In genomic region chr1:58447891-58448290, GRCh38 we compare ENCODE assay signal across 29 cellular contexts.
DNase-seq lines count a peak whose midpoint lies in the region; ATAC-seq and TF ChIP-seq lines count a peak whose summit lies in the region.
"Had no signal": no experiment of that assay in that cellular context is flagged by ENCODE, and none has a peak within 500 bp of the region (broad histone marks: within the 10 kb centered on the region; RNA-seq: fewer than 3 reads in every experiment).

No MANE protein-coding gene starts in this region.

- no peak overlapping the region for H3K4me3 Mint-ChIP-seq in stimulated activated effector memory CD8-positive, alpha-beta T cell treated with anti-CD3 and anti-CD28 coated beads, Interleukin-12 subunit alpha, Interleukin-12 subunit beta, amount 100 ng/mL, for 72 hours
- no peak overlapping the region for H3K4me3 Mint-ChIP-seq in activated CD8-positive, alpha-beta T cell treated with anti-CD3 and anti-CD28 coated beads, Interleukin-2, amount 10 ng/mL, durations not matched to agents 7 days and 5 days
- H3K4me3 Mint-ChIP-seq: activated CD4-positive, alpha-beta T cell treated with anti-CD3 and anti-CD28 coated beads, Interleukin-2, amount 10 ng/mL, durations not matched to agents 7 days and 5 days; activated T-cell treated with anti-CD3 and anti-CD28 coated beads, Interleukin-2, amount 50 U/mL, for 4 hours; CD4-positive, alpha-beta memory T cell; IgD-negative memory B cell; stimulated activated memory B cell treated with anti-CD40 and anti-IgM and Interleukin-4, amounts not matched to agents 10 μg/mL and 1 μg/mL and 100 μg/mL, for 72 hours had no signal

- no peaks in the 10 kb centered on the region for H4K20me1 ChIP-seq in mammary epithelial cell (ENCODE audit: insufficient read depth, low read length)

- in situ Hi-C loops in mammary epithelial cell (cut with MboI; ENCODE audit: low sequenced_read_pairs in 2 of 2) = no loop called here

- BruUV-seq in mammary epithelial cell (replicated peaks; lab: Mats Ljungman, UMichigan) = no TSS peak

- no peaks in the 10 kb centered on the region for H3K27me3 Mint-ChIP-seq in activated CD8-positive, alpha-beta T cell treated with anti-CD3 and anti-CD28 coated beads, Interleukin-2, amount 10 ng/mL, durations not matched to agents 7 days and 5 days (ENCODE audit: low read depth)
- H3K27me3 Mint-ChIP-seq: IgD-negative memory B cell; stimulated activated memory B cell treated with anti-CD40 and anti-IgM and Interleukin-4, amounts not matched to agents 10 μg/mL and 1 μg/mL and 100 μg/mL, for 72 hours had no signal

- H3K4me2 ChIP-seq in mammary epithelial cell (ENCODE audit: insufficient read depth, low read depth, low read length) = no peak overlapping the region

- no peaks in the 10 kb centered on the region for H3K36me3 Mint-ChIP-seq in stimulated activated effector memory CD8-positive, alpha-beta T cell treated with anti-CD3 and anti-CD28 coated beads, Interleukin-12 subunit alpha, Interleukin-12 subunit beta, amount 100 ng/mL, for 72 hours
- no peaks in the 10 kb centered on the region for H3K36me3 Mint-ChIP-seq in activated CD8-positive, alpha-beta T cell treated with anti-CD3 and anti-CD28 coated beads, Interleukin-2, amount 10 ng/mL, durations not matched to agents 7 days and 5 days (ENCODE audit: low read depth)

- no peaks in the 10 kb centered on the region for H3K36me3 ChIP-seq in mammary epithelial cell (ENCODE audit: insufficient read depth, low read length)
- H3K36me3 ChIP-seq: adrenal gland, ovary, suprapubic skin had no signal

- WGBS in mammary epithelial cell (ENCODE audit: low coverage, missing lambda C conversion rate) = 5% methylated on average over 2 of the region's 2 CpGs

- TF ChIP-seq CTCF in mammary epithelial cell (conservative IDR thresholded peaks at IDR 0.05 in 1 of 2, IDR thresholded peaks at IDR 0.05 in 1 of 2; ENCODE audit: extremely low read depth in 1 of 2, insufficient read depth in 1 of 2, low read depth in 1 of 2, low read length in 2 of 2) = no peak

- dilution Hi-C loops in mammary epithelial cell (cut with HindIII; ENCODE audit: low sequenced_read_pairs) = no loop called here

- H3K9me3 Mint-ChIP-seq in stimulated activated effector memory CD8-positive, alpha-beta T cell treated with anti-CD3 and anti-CD28 coated beads, Interleukin-12 subunit alpha, Interleukin-12 subunit beta, amount 100 ng/mL, for 72 hours = no peaks in the 10 kb centered on the region
- H3K9me3 Mint-ChIP-seq in activated CD8-positive, alpha-beta T cell treated with anti-CD3 and anti-CD28 coated beads, Interleukin-2, amount 10 ng/mL, durations not matched to agents 7 days and 5 days (ENCODE audit: insufficient read depth) = no peaks in the 10 kb centered on the region
- H3K9me3 Mint-ChIP-seq: activated CD4-positive, alpha-beta T cell treated with anti-CD3 and anti-CD28 coated beads, Interleukin-2, amount 10 ng/mL, durations not matched to agents 7 days and 5 days; activated T-cell treated with anti-CD3 and anti-CD28 coated beads, Interleukin-2, amount 50 U/mL, for 4 hours; CD4-positive, alpha-beta memory T cell; IgD-negative memory B cell; stimulated activated memory B cell treated with anti-CD40 and anti-IgM and Interleukin-4, amounts not matched to agents 10 μg/mL and 1 μg/mL and 100 μg/mL, for 72 hours had no signal

- H3K27me3 ChIP-seq in mammary epithelial cell (ENCODE audit: insufficient read depth, low read length) = no peaks in the 10 kb centered on the region
- H3K27me3 ChIP-seq: adrenal gland, ovary, suprapubic skin had no signal

- no peaks in the 10 kb centered on the region for H3K79me2 ChIP-seq in mammary epithelial cell (ENCODE audit: insufficient read depth, low read length)

- POLR2A ChIA-PET in activated CD8-positive, alpha-beta T cell treated with anti-CD3 and anti-CD28 coated beads, Interleukin-2, amount 10 ng/mL, durations not matched to agents 7 days and 5 days (lab: Charles Lee) = no interaction called here

- CTCF ChIA-PET in mammary epithelial cell (lab: Charles Lee; ENCODE audit: low non-redundant PET) = no interaction called here
- CTCF ChIA-PET in activated CD8-positive, alpha-beta T cell treated with anti-CD3 and anti-CD28 coated beads, Interleukin-2, amount 10 ng/mL, durations not matched to agents 7 days and 5 days (lab: Charles Lee) = no interaction called here

- intact Hi-C loops in mammary epithelial cell (cut with micrococcal nuclease) = no loop called here

- ATAC-seq in stimulated activated effector memory CD8-positive, alpha-beta T cell treated with anti-CD3 and anti-CD28 coated beads, Interleukin-12 subunit alpha, Interleukin-12 subunit beta, amount 100 ng/mL, for 72 hours = no peak
- no peak for ATAC-seq in activated CD8-positive, alpha-beta T cell treated with anti-CD3 and anti-CD28 coated beads, Interleukin-2, amount 10 ng/mL, durations not matched to agents 7 days and 5 days
- no peak for ATAC-seq in HG03457 (IDR thresholded peaks at IDR 0.05; ENCODE audit: unreplicated experiment)
- ATAC-seq: activated T-cell treated with anti-CD3 and anti-CD28 coated beads, Interleukin-2, amount 50 U/mL, for 4 hours; Panc1; right cardiac atrium; stimulated activated memory B cell treated with anti-CD40 and anti-IgM and Interleukin-4, amounts not matched to agents 10 μg/mL and 1 μg/mL and 100 μg/mL, for 72 hours had no signal

- no peaks in the 10 kb centered on the region for H3K4me1 ChIP-seq in mammary epithelial cell (ENCODE audit: insufficient read depth, low read length)
- H3K4me1 ChIP-seq: suprapubic skin had no signal

- no peak overlapping the region for H3K4me3 ChIP-seq in mammary epithelial cell (replicated peaks in 1 of 3; ENCODE audit: insufficient read depth in 1 of 3, low read depth in 2 of 3, low read length in 3 of 3)
- H3K4me3 ChIP-seq: adrenal gland, ovary, suprapubic skin had no signal

- H3K27ac Mint-ChIP-seq in stimulated activated effector memory CD8-positive, alpha-beta T cell treated with anti-CD3 and anti-CD28 coated beads, Interleukin-12 subunit alpha, Interleukin-12 subunit beta, amount 100 ng/mL, for 72 hours = no peak overlapping the region
- H3K27ac Mint-ChIP-seq in activated CD8-positive, alpha-beta T cell treated with anti-CD3 and anti-CD28 coated beads, Interleukin-2, amount 10 ng/mL, durations not matched to agents 7 days and 5 days = no peak overlapping the region
- H3K27ac Mint-ChIP-seq: activated CD4-positive, alpha-beta T cell treated with anti-CD3 and anti-CD28 coated beads, Interleukin-2, amount 10 ng/mL, durations not matched to agents 7 days and 5 days; CD4-positive, alpha-beta memory T cell; stimulated activated memory B cell treated with anti-CD40 and anti-IgM and Interleukin-4, amounts not matched to agents 10 μg/mL and 1 μg/mL and 100 μg/mL, for 72 hours had no signal

- H3K9ac ChIP-seq in mammary epithelial cell (ENCODE audit: insufficient read depth, low read length) = no peak overlapping the region

- no peak overlapping the region for H3K27ac ChIP-seq in mammary epithelial cell (ENCODE audit: insufficient read depth, low read depth, low read length)
- H3K27ac ChIP-seq: adrenal gland, epithelial cell of prostate, ovary, suprapubic skin had no signal

- H3K4me1 Mint-ChIP-seq in stimulated activated effector memory CD8-positive, alpha-beta T cell treated with anti-CD3 and anti-CD28 coated beads, Interleukin-12 subunit alpha, Interleukin-12 subunit beta, amount 100 ng/mL, for 72 hours = no peaks in the 10 kb centered on the region
- no peaks in the 10 kb centered on the region for H3K4me1 Mint-ChIP-seq in activated CD8-positive, alpha-beta T cell treated with anti-CD3 and anti-CD28 coated beads, Interleukin-2, amount 10 ng/mL, durations not matched to agents 7 days and 5 days (ENCODE audit: low read depth)
- H3K4me1 Mint-ChIP-seq: activated CD4-positive, alpha-beta T cell treated with anti-CD3 and anti-CD28 coated beads, Interleukin-2, amount 10 ng/mL, durations not matched to agents 7 days and 5 days; CD4-positive, alpha-beta memory T cell; IgD-negative memory B cell; stimulated activated memory B cell treated with anti-CD40 and anti-IgM and Interleukin-4, amounts not matched to agents 10 μg/mL and 1 μg/mL and 100 μg/mL, for 72 hours had no signal

- no peaks in the 10 kb centered on the region for H3K9me3 ChIP-seq in mammary epithelial cell (replicated peaks; ENCODE audit: insufficient read depth, low read length)
- H3K9me3 ChIP-seq: adrenal gland, ovary, suprapubic skin had no signal

- DNase-seq in D341Med (ENCODE audit: low spot score) (peak; percentile 24), NCI-H226 (peak; percentile 79), fibroblast of gingiva (ENCODE audit: low read depth) (peak; percentile 45), renal cortical epithelial cell (ENCODE audit: low read depth) (peak; percentile 82), mammary epithelial cell (no peak)
- DNase-seq in stimulated activated effector memory CD8-positive, alpha-beta T cell treated with anti-CD3 and anti-CD28 coated beads, Interleukin-12 subunit alpha, Interleukin-12 subunit beta, amount 100 ng/mL, for 72 hours (ENCODE audit: low spot score in 2 of 2) = no peak
- DNase-seq in activated CD8-positive, alpha-beta T cell treated with anti-CD3 and anti-CD28 coated beads, Interleukin-2, amount 10 ng/mL, durations not matched to agents 7 days and 5 days = no peak
- DNase-seq: activated CD4-positive, alpha-beta T cell treated with anti-CD3 and anti-CD28 coated beads, Interleukin-2, amount 10 ng/mL, durations not matched to agents 7 days and 5 days; activated gamma-delta T cell treated with Interleukin-2 at 50 U/mL for 16 hours; activated T-cell treated with anti-CD3 and anti-CD28 coated beads, Interleukin-2, amount 50 U/mL, for 4 hours; adrenal gland; CD4-positive, alpha-beta memory T cell; DMS153; effector CD8-positive, alpha-beta T cell; head of caudate nucleus; NCI-H1092; NCI-H187 treated with DMSO at 0.1 percent for 48 hours; NCI-H526; ovary; right cardiac atrium; SIG-M5; stimulated activated CD4-positive, alpha-beta T cell treated with anti-CD3 and anti-CD28 coated beads, Interleukin-12 subunit alpha, Interleukin-12 subunit beta, amount 100 ng/mL, for 4 hours; stimulated activated CD4-positive, alpha-beta T cell treated with anti-CD3 and anti-CD28 coated beads, Interleukin-4, amount 100 ng/mL, for 1 hour had no signal

- no peak overlapping the region for H2AFZ ChIP-seq in mammary epithelial cell (ENCODE audit: low read depth, low read length)

Comparison
In these comparisons a context has a peak if more than half of its experiments do, and no peak if none do; other contexts are left out.
1. DNase-seq: peak in D341Med (single experiment), NCI-H226 (single experiment), fibroblast of gingiva (single experiment) and renal cortical epithelial cell (single experiment); none in mammary epithelial cell (single experiment), stimulated activated effector memory CD8-positive, alpha-beta T cell treated with anti-CD3 and anti-CD28 coated beads, Interleukin-12 subunit alpha, Interleukin-12 subunit beta, amount 100 ng/mL, for 72 hours (0 of 2) and activated CD8-positive, alpha-beta T cell treated with anti-CD3 and anti-CD28 coated beads, Interleukin-2, amount 10 ng/mL, durations not matched to agents 7 days and 5 days (single experiment).